In the genomic region with DNA sequence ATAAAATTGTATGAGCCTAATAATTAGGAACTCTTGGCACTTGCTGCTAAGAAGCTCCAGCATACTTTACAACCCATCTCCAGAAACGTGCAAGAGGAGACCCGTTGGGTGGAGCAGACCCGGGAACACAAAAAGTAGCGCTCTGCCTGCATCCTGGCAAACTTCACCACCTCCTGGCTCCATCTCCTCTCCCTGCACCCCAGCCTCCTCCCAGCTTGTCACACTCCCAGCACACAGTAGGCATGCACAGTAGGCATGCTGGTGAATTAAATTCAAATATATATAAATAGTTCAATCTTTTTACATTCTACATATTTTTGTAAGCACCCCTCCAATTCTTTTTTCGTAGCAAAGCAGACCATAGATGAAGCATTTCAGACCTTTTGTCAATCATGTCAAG, we compare ENCODE assay signal across 8 cellular contexts. TPM values are rescaled to one million over a fixed set of nuclear protein-coding genes. Genes with fewer than 3 reads are reported as not detected.
DNase-seq lines count a peak whose midpoint lies in the region; ATAC-seq, FAIRE-seq and TF ChIP-seq lines count a peak whose summit lies in the region.

No MANE protein-coding gene starts in this region.

- TF ChIP-seq POLR2A in H54 (IDR thresholded peaks at IDR 0.05; ENCODE audit: low read depth, low read length): no peak

- H3K4me1 ChIP-seq in left lung (peaks cover 0 to 24% of the 10 kb centered on the region in 2 donors), mucosa of descending colon (ENCODE audit: low read depth) (peaks cover 32% of the 10 kb centered on the region)

- no peaks in the 10 kb centered on the region for H3K9me3 Mint-ChIP-seq in activated naive CD4-positive, alpha-beta T cell treated with anti-CD3 and anti-CD28 coated beads for 36 hours
- no peaks in the 10 kb centered on the region for H3K9me3 Mint-ChIP-seq in activated naive CD8-positive, alpha-beta T cell treated with anti-CD3 and anti-CD28 coated beads, Interleukin-2, amount 50 U/mL, for 24 hours
- no peaks in the 10 kb centered on the region for H3K9me3 Mint-ChIP-seq in type B pancreatic cell

- H3K4me3 Mint-ChIP-seq in activated naive CD4-positive, alpha-beta T cell treated with anti-CD3 and anti-CD28 coated beads for 36 hours: peak overlapping the region; percentile 68
- peak overlapping the region; percentile 81 for H3K4me3 Mint-ChIP-seq in activated naive CD8-positive, alpha-beta T cell treated with anti-CD3 and anti-CD28 coated beads, Interleukin-2, amount 50 U/mL, for 24 hours
- H3K4me3 Mint-ChIP-seq in type B pancreatic cell: peak overlapping the region; percentile 97

- H3K4me3 ChIP-seq in left lung (peak overlapping the region; percentile 85 to 86), mucosa of descending colon (no peak overlapping the region)

- peak overlapping the region; percentile 78 to 81 for H3K27ac ChIP-seq in left lung

- no peak overlapping the region for H3K27ac Mint-ChIP-seq in activated naive CD4-positive, alpha-beta T cell treated with anti-CD3 and anti-CD28 coated beads for 36 hours
- H3K27ac Mint-ChIP-seq in activated naive CD8-positive, alpha-beta T cell treated with anti-CD3 and anti-CD28 coated beads, Interleukin-2, amount 50 U/mL, for 24 hours: peak overlapping the region; percentile 64
- H3K27ac Mint-ChIP-seq in type B pancreatic cell: peak overlapping the region; percentile 93

- no peak for DNase-seq in activated naive CD4-positive, alpha-beta T cell treated with anti-CD3 and anti-CD28 coated beads for 36 hours
- DNase-seq in activated naive CD4-positive, alpha-beta T cell treated with Interleukin-2 at 50 U/mL for 16 hours: no peak
- DNase-seq in activated naive CD8-positive, alpha-beta T cell treated with anti-CD3 and anti-CD28 coated beads, Interleukin-2, amount 50 U/mL, for 24 hours: no peak
- DNase-seq in left lung (no peak), type B pancreatic cell (ENCODE audit: extremely low spot score, unreplicated experiment) (no peak), H54 (ENCODE audit: insufficient read length, low spot score) (no peak), AG20443 (ENCODE audit: low spot score) (no peak), mucosa of descending colon (no peak)

- H3K36me3 ChIP-seq in left lung: no peaks in the 10 kb centered on the region
- no peaks in the 10 kb centered on the region for H3K36me3 ChIP-seq in mucosa of descending colon (ENCODE audit: low read depth)

- H3K36me3 Mint-ChIP-seq in activated naive CD4-positive, alpha-beta T cell treated with anti-CD3 and anti-CD28 coated beads for 36 hours (ENCODE audit: low read depth): no peaks in the 10 kb centered on the region
- H3K36me3 Mint-ChIP-seq in activated naive CD8-positive, alpha-beta T cell treated with anti-CD3 and anti-CD28 coated beads, Interleukin-2, amount 50 U/mL, for 24 hours (ENCODE audit: low read depth): no peaks in the 10 kb centered on the region
- H3K36me3 Mint-ChIP-seq in type B pancreatic cell: no peaks in the 10 kb centered on the region

- TF ChIP-seq CTCF in left lung (IDR thresholded peaks at IDR 0.05) (no peak), type B pancreatic cell (conservative IDR thresholded peaks at IDR 0.05) (no peak), mucosa of descending colon (IDR thresholded peaks at IDR 0.05) (no peak)

- H3K9me3 ChIP-seq in left lung: no peaks in the 10 kb centered on the region
- H3K9me3 ChIP-seq in mucosa of descending colon: no peaks in the 10 kb centered on the region

- ATAC-seq in activated naive CD8-positive, alpha-beta T cell treated with anti-CD3 and anti-CD28 coated beads, Interleukin-2, amount 50 U/mL, for 24 hours: no peak
- ATAC-seq in left lung: no peak
- ATAC-seq in mucosa of descending colon: no peak

- peaks cover 5% of the 10 kb centered on the region for H3K4me1 Mint-ChIP-seq in activated naive CD4-positive, alpha-beta T cell treated with anti-CD3 and anti-CD28 coated beads for 36 hours (ENCODE audit: low read depth)
- peaks cover 7% of the 10 kb centered on the region for H3K4me1 Mint-ChIP-seq in activated naive CD8-positive, alpha-beta T cell treated with anti-CD3 and anti-CD28 coated beads, Interleukin-2, amount 50 U/mL, for 24 hours
- H3K4me1 Mint-ChIP-seq in type B pancreatic cell (ENCODE audit: unreplicated experiment): peaks cover 10% of the 10 kb centered on the region

- no peak for FAIRE-seq in H54 (lab: Jason Lieb, UNC)

- H3K27me3 ChIP-seq in left lung: peaks cover 0 to 17% of the 10 kb centered on the region in 2 donors

- CTCF ChIA-PET in activated naive CD4-positive, alpha-beta T cell treated with anti-CD3 and anti-CD28 coated beads for 36 hours (lab: Charles Lee): no interaction called here

- H3K27me3 Mint-ChIP-seq in activated naive CD4-positive, alpha-beta T cell treated with anti-CD3 and anti-CD28 coated beads for 36 hours (ENCODE audit: low read depth): peaks cover 20% of the 10 kb centered on the region
- peaks cover 22% of the 10 kb centered on the region for H3K27me3 Mint-ChIP-seq in activated naive CD8-positive, alpha-beta T cell treated with anti-CD3 and anti-CD28 coated beads, Interleukin-2, amount 50 U/mL, for 24 hours
- H3K27me3 Mint-ChIP-seq in type B pancreatic cell: no peaks in the 10 kb centered on the region

- intact Hi-C loops in activated naive CD4-positive, alpha-beta T cell treated with anti-CD3 and anti-CD28 coated beads for 36 hours (cut with micrococcal nuclease): loop anchor here (2.0 kb wide), 1 partner anchor 228 kb away; no protein-coding TSS in a partner anchor
- intact Hi-C loops in left lung (cut with DNase I): no loop called here
- intact Hi-C loops in mucosa of descending colon (cut with DNase I, micrococcal nuclease): no loop called here

RNA-seq across cellular contexts. Expression of gene VSIG10, which starts 1.2 kb away (rescaled TPM):
- 1 to 10 TPM; 1.7 to 2.4 TPM for total RNA-seq in activated naive CD4-positive, alpha-beta T cell treated with anti-CD3 and anti-CD28 coated beads for 36 hours
- total RNA-seq in left lung (10 to 100 TPM; 32.4 to 39.2 TPM), type B pancreatic cell (ENCODE audit: low replicate concordance) (45.1 and 105 TPM in 2 replicates), mucosa of descending colon (100 to 1,000 TPM in 1 of 3 donors, 10 to 100 TPM in 2; 56.2 to 131 (median 68.7) TPM)

RNA-seq across cellular contexts. Expression of gene PEBP1, which starts 33.3 kb away (rescaled TPM):
- 100 to 1,000 TPM; 117 to 120 TPM for total RNA-seq in activated naive CD4-positive, alpha-beta T cell treated with anti-CD3 and anti-CD28 coated beads for 36 hours
- total RNA-seq in left lung (100 to 1,000 TPM; 167 to 215 TPM), type B pancreatic cell (ENCODE audit: low replicate concordance) (285 and 326 TPM in 2 replicates), mucosa of descending colon (100 to 1,000 TPM; 122 to 212 (median 189) TPM)

RNA-seq across cellular contexts. Expression of gene WSB2, which starts 41.6 kb away (rescaled TPM):
- 10 to 100 TPM; 31.0 to 31.7 TPM for total RNA-seq in activated naive CD4-positive, alpha-beta T cell treated with anti-CD3 and anti-CD28 coated beads for 36 hours
- total RNA-seq in left lung (100 to 1,000 TPM; 107 to 129 TPM), type B pancreatic cell (ENCODE audit: low replicate concordance) (46.0 and 58.1 TPM in 2 replicates), mucosa of descending colon (100 to 1,000 TPM; 103 to 159 (median 119) TPM)

Comparison
In these comparisons a context has a peak if more than half of its experiments do, and no peak if none do; other contexts are left out.
1. RNA of gene VSIG10, which starts 1.2 kb away (total RNA-seq): 56.2 to 131 TPM in mucosa of descending colon, 45.1 to 105 TPM in type B pancreatic cell and 32.4 to 39.2 TPM in left lung; 1.7 to 2.4 TPM in activated naive CD4-positive, alpha-beta T cell treated with anti-CD3 and anti-CD28 coated beads for 36 hours; every median in the first group is over 4 times any median in the second.
2. Peak in every context shown above with its lines, with median percentiles within 50 percentile points of each other: H3K4me3 Mint-ChIP-seq.